In the genomic region with DNA sequence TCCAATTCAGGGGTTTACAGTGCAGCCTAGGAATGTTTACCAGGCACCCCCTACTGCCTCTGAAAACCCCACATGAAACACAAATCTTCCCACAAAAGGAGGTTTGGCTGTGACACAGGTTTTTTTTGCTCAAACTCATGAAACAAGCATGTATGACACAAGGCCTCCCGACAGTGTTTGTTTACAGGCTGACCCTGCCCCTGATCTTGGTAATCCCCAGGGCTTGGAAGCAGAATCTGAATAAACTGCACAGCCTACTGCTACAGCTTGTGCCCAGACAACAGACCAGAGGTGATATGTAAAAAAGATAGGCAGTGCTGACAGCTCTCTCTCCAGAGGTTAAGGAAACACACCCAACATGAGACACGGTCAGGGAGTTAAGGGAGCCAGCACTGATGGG, we compare ENCODE assay signal across 12 cellular contexts.
DNase-seq lines count a peak whose midpoint lies in the region; ATAC-seq, FAIRE-seq and TF ChIP-seq lines count a peak whose summit lies in the region.
"Had no signal": no experiment of that assay in that cellular context is flagged by ENCODE, and none has a peak within 500 bp of the region (broad histone marks: within the 10 kb centered on the region; RNA-seq: fewer than 3 reads in every experiment).

No MANE protein-coding gene starts in this region.

- peaks cover 28% of the 10 kb centered on the region for H3K36me3 Mint-ChIP-seq in activated naive CD8-positive, alpha-beta T cell treated with anti-CD3 and anti-CD28 coated beads, Interleukin-2, amount 50 U/mL, for 24 hours (ENCODE audit: low read depth)

- H3K9me3 ChIP-seq in MG63, result no peaks in the 10 kb centered on the region
- H3K9me3 ChIP-seq: ascending aorta, neutrophil had no signal

- DNase-seq in AG09309 (ENCODE audit: low read depth), result peak; percentile 55
- DNase-seq in MG63, result peak; percentile 88
- DNase-seq in dorsolateral prefrontal cortex, result no peak
- DNase-seq in lung microvascular endothelial cell (ENCODE audit: low read depth in 2 of 2), result peak; percentile 41 to 51
- no peak for DNase-seq in HTR-8/SVneo (ENCODE audit: insufficient read length, low spot score)
- no peak for DNase-seq in iPS-NIHi7 (ENCODE audit: extremely low spot score)
- no peak for DNase-seq in activated naive CD8-positive, alpha-beta T cell treated with anti-CD3 and anti-CD28 coated beads, Interleukin-2, amount 50 U/mL, for 24 hours
- no peak for DNase-seq in activated CD8-positive, alpha-beta memory T cell treated with anti-CD3 and anti-CD28 coated beads for 24 hours
- DNase-seq: CD8-positive, alpha-beta T cell; NCI-H446 treated with DMSO at 0.1 percent for 48 hours had no signal

- ATAC-seq in activated naive CD8-positive, alpha-beta T cell treated with anti-CD3 and anti-CD28 coated beads, Interleukin-2, amount 50 U/mL, for 24 hours, result no peak
- ATAC-seq: CD8-positive, alpha-beta T cell had no signal

- peaks cover 3% of the 10 kb centered on the region for H3K36me3 ChIP-seq in MG63

- H3K27me3 ChIP-seq in MG63 (no peaks in the 10 kb centered on the region), dorsolateral prefrontal cortex (no peaks in the 10 kb centered on the region)
- H3K27me3 ChIP-seq: ascending aorta, neutrophil had no signal

- intact Hi-C loops in dorsolateral prefrontal cortex (cut with DNase I), result no loop called here

- H3K27me3 Mint-ChIP-seq in activated naive CD8-positive, alpha-beta T cell treated with anti-CD3 and anti-CD28 coated beads, Interleukin-2, amount 50 U/mL, for 24 hours, result no peaks in the 10 kb centered on the region

- H3K27ac Mint-ChIP-seq in activated naive CD8-positive, alpha-beta T cell treated with anti-CD3 and anti-CD28 coated beads, Interleukin-2, amount 50 U/mL, for 24 hours, result no peak overlapping the region
- H3K27ac Mint-ChIP-seq: CD8-positive, alpha-beta T cell had no signal

- no peak for FAIRE-seq in HTR-8/SVneo (lab: Jason Lieb, UNC)

- peaks cover 6% of the 10 kb centered on the region for H3K4me1 Mint-ChIP-seq in activated naive CD8-positive, alpha-beta T cell treated with anti-CD3 and anti-CD28 coated beads, Interleukin-2, amount 50 U/mL, for 24 hours

- TF ChIP-seq CTCF in AG09309 (IDR thresholded peaks at IDR 0.05; ENCODE audit: control insufficient read depth, insufficient read depth, low read depth, low read length, missing control alignments), result no peak
- no peak for TF ChIP-seq CTCF in dorsolateral prefrontal cortex (IDR thresholded peaks at IDR 0.05 in 54 of 56, conservative IDR thresholded peaks at IDR 0.05 in 2 of 56; ENCODE audit: low read depth in 1 of 56, partially characterized antibody in 56 of 56)

- H3K4me3 ChIP-seq in AG09309 (ENCODE audit: control insufficient read depth, low read depth, low read length) (no peak overlapping the region), MG63 (no peak overlapping the region), dorsolateral prefrontal cortex (no peak overlapping the region)
- H3K4me3 ChIP-seq: ascending aorta had no signal

- H3K9me3 Mint-ChIP-seq in activated naive CD8-positive, alpha-beta T cell treated with anti-CD3 and anti-CD28 coated beads, Interleukin-2, amount 50 U/mL, for 24 hours, result no peaks in the 10 kb centered on the region
- H3K9me3 Mint-ChIP-seq: CD8-positive, alpha-beta T cell had no signal

- peak overlapping the region in 33 of 59 donors; percentile 1 to 96 (median 32) for H3K27ac ChIP-seq in dorsolateral prefrontal cortex
- H3K27ac ChIP-seq: ascending aorta, neutrophil had no signal

- H3K4me3 Mint-ChIP-seq in activated naive CD8-positive, alpha-beta T cell treated with anti-CD3 and anti-CD28 coated beads, Interleukin-2, amount 50 U/mL, for 24 hours, result no peak overlapping the region
- H3K4me3 Mint-ChIP-seq: CD8-positive, alpha-beta T cell had no signal

Comparison
In these comparisons a context has a peak if more than half of its experiments do, and no peak if none do; other contexts are left out.
1. DNase-seq: peak in AG09309 (single experiment), MG63 (single experiment) and lung microvascular endothelial cell (2 of 2); none in dorsolateral prefrontal cortex (0 of 10), HTR-8/SVneo (single experiment), iPS-NIHi7 (single experiment), activated naive CD8-positive, alpha-beta T cell treated with anti-CD3 and anti-CD28 coated beads, Interleukin-2, amount 50 U/mL, for 24 hours (single experiment) and activated CD8-positive, alpha-beta memory T cell treated with anti-CD3 and anti-CD28 coated beads for 24 hours (single experiment).